In genomic region chr11:115964091-115964490, GRCh38 we compare ENCODE assay signal across 26 cellular contexts.
"Had no signal": no experiment of that assay in that cellular context is flagged by ENCODE, and none has a peak within 500 bp of the region (broad histone marks: within the 10 kb centered on the region; RNA-seq: fewer than 3 reads in every experiment).

No MANE protein-coding gene starts in this region.

- H3K4me1 Mint-ChIP-seq: activated naive CD4-positive, alpha-beta T cell treated with anti-CD3 and anti-CD28 coated beads, Interleukin-2, amount 50 U/mL, for 24 hours; naive thymus-derived CD8-positive, alpha-beta T cell; stimulated activated memory B cell treated with anti-CD40 and anti-IgM and Interleukin-4, amounts not matched to agents 10 μg/mL and 1 μg/mL and 100 μg/mL, for 72 hours; T-cell had no signal

- H3K27me3 ChIP-seq: foreskin keratinocyte, vagina had no signal

- H3K4me1 ChIP-seq: foreskin keratinocyte, lower lobe of right lung, suprapubic skin, transverse colon, vagina had no signal

- H3K27ac ChIP-seq: foreskin keratinocyte, lower lobe of right lung, stomach, suprapubic skin, transverse colon, vagina, WERI-Rb-1 had no signal

- DNase-seq: activated CD4-positive, alpha-beta T cell treated with anti-CD3 and anti-CD28 coated beads for 1 hour; activated CD4-positive, alpha-beta T cell treated with anti-CD3 and anti-CD28 coated beads, Interleukin-2, amount 50 U/mL, for 1 hour; activated CD8-positive, alpha-beta T cell treated with anti-CD3 and anti-CD28 coated beads, Interleukin-2, amount 10 ng/mL, durations not matched to agents 7 days and 5 days; activated gamma-delta T cell treated with Interleukin-2 at 50 U/mL for 16 hours; anterior cingulate cortex; caudate nucleus; effector CD4-positive, alpha-beta T cell; foreskin keratinocyte; hypothalamus; lower lobe of right lung; naive thymus-derived CD8-positive, alpha-beta T cell; retina; small intestine; stimulated activated CD4-positive, alpha-beta T cell treated with anti-CD3 and anti-CD28 coated beads, Interleukin-2, amount 100 ng/mL, for 24 hours; stomach; T-cell; transverse colon; WERI-Rb-1 had no signal

- H3K36me3 Mint-ChIP-seq: activated naive CD4-positive, alpha-beta T cell treated with anti-CD3 and anti-CD28 coated beads, Interleukin-2, amount 50 U/mL, for 24 hours; naive thymus-derived CD8-positive, alpha-beta T cell; stimulated activated memory B cell treated with anti-CD40 and anti-IgM and Interleukin-4, amounts not matched to agents 10 μg/mL and 1 μg/mL and 100 μg/mL, for 72 hours; T-cell had no signal

- H3K4me3 Mint-ChIP-seq: activated CD8-positive, alpha-beta T cell treated with anti-CD3 and anti-CD28 coated beads, Interleukin-2, amount 10 ng/mL, durations not matched to agents 7 days and 5 days; activated naive CD4-positive, alpha-beta T cell treated with anti-CD3 and anti-CD28 coated beads, Interleukin-2, amount 50 U/mL, for 24 hours; activated T-helper 1 cell treated with anti-CD3 and anti-CD28 coated beads, Interleukin-12 subunit alpha, Interleukin-12 subunit beta, Interleukin-2, Interleukin-4 antibody, amounts not matched to agents 30 ng/mL and 10 ng/mL and 1 ng/mL, durations not matched to agents 14 hours and 24 hours and 36 hours; dendritic cell treated with granulocyte-macrophage colony-stimulating factor and Interleukin-4, amounts not matched to agents 40 ng/mL and 50 ng/mL, for 4 days; stimulated activated memory B cell treated with anti-CD40 and anti-IgM and Interleukin-4, amounts not matched to agents 10 μg/mL and 1 μg/mL and 100 μg/mL, for 72 hours; T-cell; T-helper 2 cell treated with Interferon-gamma antibody and Interleukin-4, amounts not matched to agents 5 μg/mL and 100 μg/mL, for 36 hours had no signal

- H3K27ac Mint-ChIP-seq: activated CD8-positive, alpha-beta T cell treated with anti-CD3 and anti-CD28 coated beads, Interleukin-2, amount 10 ng/mL, durations not matched to agents 7 days and 5 days; activated naive CD4-positive, alpha-beta T cell treated with anti-CD3 and anti-CD28 coated beads, Interleukin-2, amount 50 U/mL, for 24 hours; activated T-helper 1 cell treated with anti-CD3 and anti-CD28 coated beads, Interleukin-12 subunit alpha, Interleukin-12 subunit beta, Interleukin-2, Interleukin-4 antibody, amounts not matched to agents 30 ng/mL and 10 ng/mL and 1 ng/mL, durations not matched to agents 14 hours and 24 hours and 36 hours; dendritic cell treated with granulocyte-macrophage colony-stimulating factor and Interleukin-4, amounts not matched to agents 40 ng/mL and 50 ng/mL, for 4 days; naive thymus-derived CD8-positive, alpha-beta T cell; stimulated activated memory B cell treated with anti-CD40 and anti-IgM and Interleukin-4, amounts not matched to agents 10 μg/mL and 1 μg/mL and 100 μg/mL, for 72 hours; T-cell; T-helper 2 cell treated with Interferon-gamma antibody and Interleukin-4, amounts not matched to agents 5 μg/mL and 100 μg/mL, for 36 hours had no signal

- H3K27me3 Mint-ChIP-seq: activated naive CD4-positive, alpha-beta T cell treated with anti-CD3 and anti-CD28 coated beads, Interleukin-2, amount 50 U/mL, for 24 hours had no signal

- H3K4me3 ChIP-seq: lower lobe of right lung, stomach, suprapubic skin, transverse colon, vagina had no signal

- H3K9me3 ChIP-seq: lower lobe of right lung, stomach, suprapubic skin, transverse colon, vagina had no signal

- ATAC-seq: activated CD8-positive, alpha-beta T cell treated with anti-CD3 and anti-CD28 coated beads, Interleukin-2, amount 10 ng/mL, durations not matched to agents 7 days and 5 days; foreskin keratinocyte; lower lobe of right lung; naive thymus-derived CD8-positive, alpha-beta T cell; stimulated activated memory B cell treated with anti-CD40 and anti-IgM and Interleukin-4, amounts not matched to agents 10 μg/mL and 1 μg/mL and 100 μg/mL, for 72 hours; T-cell had no signal

- H3K9me3 Mint-ChIP-seq: activated T-helper 1 cell treated with anti-CD3 and anti-CD28 coated beads, Interleukin-12 subunit alpha, Interleukin-12 subunit beta, Interleukin-2, Interleukin-4 antibody, amounts not matched to agents 30 ng/mL and 10 ng/mL and 1 ng/mL, durations not matched to agents 14 hours and 24 hours and 36 hours; dendritic cell treated with granulocyte-macrophage colony-stimulating factor and Interleukin-4, amounts not matched to agents 40 ng/mL and 50 ng/mL, for 4 days; T-helper 2 cell treated with Interferon-gamma antibody and Interleukin-4, amounts not matched to agents 5 μg/mL and 100 μg/mL, for 36 hours had no signal

- H3K36me3 ChIP-seq: lower lobe of right lung, stomach, suprapubic skin, transverse colon, vagina, WERI-Rb-1 had no signal

- FAIRE-seq: endometrium, small intestine had no signal
